In the genomic region with DNA sequence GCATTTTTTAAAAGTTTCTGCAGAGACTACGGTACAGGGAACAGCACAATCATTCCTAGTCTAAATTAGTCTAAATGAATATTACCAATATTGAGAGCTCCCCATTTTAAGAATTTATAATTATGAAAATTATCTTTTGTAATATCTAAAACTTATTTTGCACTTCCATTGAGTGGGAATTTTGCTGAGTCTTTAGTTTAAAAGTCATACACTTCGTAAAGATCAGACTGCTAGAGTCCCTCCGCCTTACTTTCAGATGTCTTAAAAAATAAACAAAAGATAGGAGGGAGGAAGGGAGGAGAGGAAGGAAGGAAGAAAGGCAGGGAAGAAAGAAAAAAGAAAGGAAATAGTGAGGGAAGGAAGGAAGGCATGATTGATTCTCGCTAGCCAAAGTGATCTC, we compare ENCODE assay signal across 17 cellular contexts.
DNase-seq lines count a peak whose midpoint lies in the region; ATAC-seq and TF ChIP-seq lines count a peak whose summit lies in the region.
"Had no signal": no experiment of that assay in that cellular context is flagged by ENCODE, and none has a peak within 500 bp of the region (broad histone marks: within the 10 kb centered on the region; RNA-seq: fewer than 3 reads in every experiment).

No MANE protein-coding gene starts in this region.

- H2BK15ac ChIP-seq in IMR-90 (ENCODE audit: low read depth, low read length), result no peak overlapping the region; the same call in 2 of the 3 replicates

- peaks cover 12% of the 10 kb centered on the region for H3K9me1 ChIP-seq in IMR-90 (ENCODE audit: insufficient read depth, low read length)

- H3K18ac ChIP-seq in IMR-90 (ENCODE audit: low read depth, low read length), result peak overlapping the region; percentile 42; the same call in 1 of the 2 replicates

- H3K14ac ChIP-seq in IMR-90 (replicated peaks; ENCODE audit: low read depth, low read length), result no peak overlapping the region

- TF ChIP-seq POLR2A in IMR-90 (IDR thresholded peaks at IDR 0.05; ENCODE audit: low read depth, low read length), result no peak

- no peak overlapping the region for H3K56ac ChIP-seq in IMR-90 (ENCODE audit: extremely low read depth, insufficient read depth, low read length)

- POLR2A ChIA-PET in IMR-90 (lab: Charles Lee; ENCODE audit: unreplicated experiment), result no interaction called here

- H2AFZ ChIP-seq in IMR-90 (replicated peaks; ENCODE audit: low read length, poor library complexity), result no peak overlapping the region
- H2AFZ ChIP-seq: GM23338 had no signal

- peaks cover 6% of the 10 kb centered on the region for H3K36me3 Mint-ChIP-seq in activated CD4-positive, alpha-beta T cell treated with anti-CD3 and anti-CD28 coated beads, Interleukin-2, amount 10 ng/mL, durations not matched to agents 24 days and 14 days (ENCODE audit: low read depth)
- H3K36me3 Mint-ChIP-seq in activated T-helper 2 cell treated with anti-CD3 and anti-CD28 coated beads, Interferon-gamma antibody, Interleukin-2, Interleukin-4, amounts not matched to agents 10 μg/mL and 5 μg/mL and 100 μg/mL, durations not matched to agents 14 hours and 24 hours and 36 hours (ENCODE audit: low read depth), result peaks cover 16% of the 10 kb centered on the region
- H3K36me3 Mint-ChIP-seq in effector memory CD8-positive, alpha-beta T cell (ENCODE audit: insufficient read depth), result no peaks in the 10 kb centered on the region
- H3K36me3 Mint-ChIP-seq: CD4-positive, CD25-positive, alpha-beta regulatory T cell had no signal

- H3K4me2 ChIP-seq in IMR-90 (ENCODE audit: low read depth, low read length), result no peak overlapping the region
- H3K4me2 ChIP-seq: GM23338 had no signal

- peak overlapping the region; percentile 1; the same call in 1 of the 2 replicates for H4K5ac ChIP-seq in IMR-90 (ENCODE audit: low read depth, low read length)

- H3K4me1 ChIP-seq in IMR-90 (ENCODE audit: control insufficient read depth, insufficient read depth, low read length), result peaks cover 31% of the 10 kb centered on the region; the same call in 1 of the 2 replicates
- H3K4me1 ChIP-seq: BE2C had no signal

- H3K27me3 Mint-ChIP-seq in activated CD4-positive, alpha-beta T cell treated with anti-CD3 and anti-CD28 coated beads, Interleukin-2, amount 10 ng/mL, durations not matched to agents 24 days and 14 days, result no peaks in the 10 kb centered on the region
- H3K27me3 Mint-ChIP-seq in activated T-helper 2 cell treated with anti-CD3 and anti-CD28 coated beads, Interferon-gamma antibody, Interleukin-2, Interleukin-4, amounts not matched to agents 10 μg/mL and 5 μg/mL and 100 μg/mL, durations not matched to agents 14 hours and 24 hours and 36 hours (ENCODE audit: low read depth), result no peaks in the 10 kb centered on the region
- no peaks in the 10 kb centered on the region for H3K27me3 Mint-ChIP-seq in effector memory CD8-positive, alpha-beta T cell
- H3K27me3 Mint-ChIP-seq: CD4-positive, CD25-positive, alpha-beta regulatory T cell; CD8-positive, alpha-beta memory T cell had no signal

- in situ Hi-C loops in IMR-90 (cut with MboI; ENCODE audit: low sequenced_read_pairs), result no loop called here

- H2AK5ac ChIP-seq in IMR-90 (ENCODE audit: low read depth, low read length), result no peak overlapping the region; the same call in 1 of the 2 replicates

- TF ChIP-seq CTCF in IMR-90 (conservative IDR thresholded peaks at IDR 0.05; ENCODE audit: low read depth, low read length), result no peak

- no peak for DNase-seq in activated CD4-positive, alpha-beta T cell treated with anti-CD3 and anti-CD28 coated beads, Interleukin-2, amount 10 ng/mL, durations not matched to agents 24 days and 14 days
- DNase-seq in activated CD4-positive, alpha-beta T cell treated with anti-CD3 and anti-CD28 coated beads for 1 hour, result no peak
- no peak for DNase-seq in IMR-90
- DNase-seq in activated T-helper 2 cell treated with anti-CD3 and anti-CD28 coated beads, Interferon-gamma antibody, Interleukin-2, Interleukin-4, amounts not matched to agents 10 μg/mL and 5 μg/mL and 100 μg/mL, durations not matched to agents 14 hours and 24 hours and 36 hours (ENCODE audit: low spot score), result no peak
- no peak for DNase-seq in effector memory CD8-positive, alpha-beta T cell
- no peak for DNase-seq in SKM-1 (lab: John Stamatoyannopoulos, UW; ENCODE audit: unreplicated experiment)
- DNase-seq: ACHN; BE2C; C1 segment of cervical spinal cord; CD4-positive, CD25-positive, alpha-beta regulatory T cell; CD8-positive, alpha-beta memory T cell; COR-L47; DMS 273 treated with DMSO at 0.1 percent for 48 hours; DMS53; HCEC 1CT had no signal

- H2BK120ac ChIP-seq in IMR-90 (ENCODE audit: low read depth, low read length), result peak overlapping the region; percentile 35

- H3K4me1 Mint-ChIP-seq in activated CD4-positive, alpha-beta T cell treated with anti-CD3 and anti-CD28 coated beads, Interleukin-2, amount 10 ng/mL, durations not matched to agents 24 days and 14 days, result peaks cover 45% of the 10 kb centered on the region
- H3K4me1 Mint-ChIP-seq in activated T-helper 2 cell treated with anti-CD3 and anti-CD28 coated beads, Interferon-gamma antibody, Interleukin-2, Interleukin-4, amounts not matched to agents 10 μg/mL and 5 μg/mL and 100 μg/mL, durations not matched to agents 14 hours and 24 hours and 36 hours (ENCODE audit: low read depth), result peaks cover 43% of the 10 kb centered on the region
- peaks cover 27 to 30% of the 10 kb centered on the region in 2 donors for H3K4me1 Mint-ChIP-seq in effector memory CD8-positive, alpha-beta T cell (ENCODE audit: low read depth in 2 of 2)

- intact Hi-C loops in activated CD4-positive, alpha-beta T cell treated with anti-CD3 and anti-CD28 coated beads, Interleukin-2, amount 10 ng/mL, durations not matched to agents 24 days and 14 days (cut with micrococcal nuclease), result no loop called here
- intact Hi-C loops in IMR-90 (cut with micrococcal nuclease), result no loop called here
- intact Hi-C loops in activated T-helper 2 cell treated with anti-CD3 and anti-CD28 coated beads, Interferon-gamma antibody, Interleukin-2, Interleukin-4, amounts not matched to agents 10 μg/mL and 5 μg/mL and 100 μg/mL, durations not matched to agents 14 hours and 24 hours and 36 hours (cut with micrococcal nuclease), result loop anchor here (2.0 kb wide), 1 partner anchor 161 kb away; no protein-coding TSS in a partner anchor

- peaks cover 4% of the 10 kb centered on the region for H3K9me3 ChIP-seq in IMR-90 (ENCODE audit: control insufficient read depth, insufficient read depth, low read length)
- H3K9me3 ChIP-seq: BE2C had no signal

- no peak overlapping the region for H2AK9ac ChIP-seq in IMR-90 (replicated peaks; ENCODE audit: low read depth, low read length, poor library complexity)

- peak overlapping the region; percentile 17 for H3K27ac Mint-ChIP-seq in activated CD4-positive, alpha-beta T cell treated with anti-CD3 and anti-CD28 coated beads, Interleukin-2, amount 10 ng/mL, durations not matched to agents 24 days and 14 days
- H3K27ac Mint-ChIP-seq in activated T-helper 2 cell treated with anti-CD3 and anti-CD28 coated beads, Interferon-gamma antibody, Interleukin-2, Interleukin-4, amounts not matched to agents 10 μg/mL and 5 μg/mL and 100 μg/mL, durations not matched to agents 14 hours and 24 hours and 36 hours, result peak overlapping the region; percentile 24
- H3K27ac Mint-ChIP-seq in effector memory CD8-positive, alpha-beta T cell, result peak overlapping the region; percentile 26 to 47
- H3K27ac Mint-ChIP-seq: CD8-positive, alpha-beta memory T cell; GM23338 had no signal

- no CpG with 5 or more reads among the region's 4 CpGs for WGBS in IMR-90 (ENCODE audit: extremely low coverage in 2 of 2, insufficient read length in 1 of 2), 2 experiments

- H2BK5ac ChIP-seq in IMR-90 (ENCODE audit: low read depth, low read length, poor library complexity, severe bottlenecking), result peak overlapping the region; percentile 99

- dilution Hi-C loops in IMR-90 (cut with HindIII; ENCODE audit: low sequenced_read_pairs, unreplicated experiment), result no loop called here

- peaks cover 10% of the 10 kb centered on the region for H3K9me3 Mint-ChIP-seq in activated CD4-positive, alpha-beta T cell treated with anti-CD3 and anti-CD28 coated beads, Interleukin-2, amount 10 ng/mL, durations not matched to agents 24 days and 14 days
- H3K9me3 Mint-ChIP-seq in activated T-helper 2 cell treated with anti-CD3 and anti-CD28 coated beads, Interferon-gamma antibody, Interleukin-2, Interleukin-4, amounts not matched to agents 10 μg/mL and 5 μg/mL and 100 μg/mL, durations not matched to agents 14 hours and 24 hours and 36 hours, result peaks cover 13% of the 10 kb centered on the region
- H3K9me3 Mint-ChIP-seq in effector memory CD8-positive, alpha-beta T cell, result no peaks in the 10 kb centered on the region
- H3K9me3 Mint-ChIP-seq: CD8-positive, alpha-beta memory T cell; GM23338 had no signal

- no peaks in the 10 kb centered on the region for H3K36me3 ChIP-seq in IMR-90 (ENCODE audit: control insufficient read depth, insufficient read depth, low read length)
- H3K36me3 ChIP-seq: BE2C had no signal

- no peak for TF ChIP-seq RAD21 in IMR-90 (IDR thresholded peaks at IDR 0.05; ENCODE audit: low read length)

- no peaks in the 10 kb centered on the region for H3K27me3 ChIP-seq in IMR-90 (ENCODE audit: control insufficient read depth, insufficient read depth, low read length)
- H3K27me3 ChIP-seq: BE2C had no signal

- ATAC-seq in IMR-90 (ENCODE audit: low read depth) (no peak), GM21528 (IDR thresholded peaks at IDR 0.05; ENCODE audit: low FRiP score, unreplicated experiment) (no peak)
- ATAC-seq in effector memory CD8-positive, alpha-beta T cell (replicated peaks), result no peak
- ATAC-seq: GM23338 had no signal

- no peak overlapping the region for H4K8ac ChIP-seq in IMR-90 (ENCODE audit: low read depth in 2 of 2, low read length in 2 of 2)

- no peak overlapping the region for H3K27ac ChIP-seq in IMR-90 (ENCODE audit: insufficient read depth, low read length)

- no peak overlapping the region for H3K4me3 ChIP-seq in IMR-90 (ENCODE audit: insufficient read depth, low read depth, low read length)
- H3K4me3 ChIP-seq: GM23338 had no signal

- no peak overlapping the region; the same call in 1 of the 2 replicates for H4K91ac ChIP-seq in IMR-90 (ENCODE audit: insufficient read depth, low read depth, low read length)

- CTCF ChIA-PET in IMR-90 (lab: Yijun Ruan, JAX), result no interaction called here

- no TSS peak for BruUV-seq in IMR-90 (replicated peaks; lab: Mats Ljungman, UMichigan)

- H3K9ac ChIP-seq in IMR-90 (ENCODE audit: low read depth, low read length), result no peak overlapping the region

- H2BK20ac ChIP-seq in IMR-90 (ENCODE audit: low read depth, low read length), result 0 out of 2 replicates have a peak overlapping the region, but pooled peaks have one; percentile 21

- H3K79me1 ChIP-seq in IMR-90 (ENCODE audit: low read depth in 1 of 2, low read length in 2 of 2), result 0 out of 4 replicates have a peak, but pooled peaks cover 0 to 4% of the 10 kb centered on the region in 2 experiments

- no peak overlapping the region for H3K23ac ChIP-seq in IMR-90 (ENCODE audit: low read depth, low read length)

- H4K20me1 ChIP-seq in IMR-90 (ENCODE audit: insufficient read depth, low read length), result no peaks in the 10 kb centered on the region

- peak overlapping the region; percentile 9; the same call in 1 of the 2 replicates for H3K4ac ChIP-seq in IMR-90 (ENCODE audit: low read depth, low read length)

- no peak overlapping the region for H3K4me3 Mint-ChIP-seq in activated CD4-positive, alpha-beta T cell treated with anti-CD3 and anti-CD28 coated beads, Interleukin-2, amount 10 ng/mL, durations not matched to agents 24 days and 14 days
- H3K4me3 Mint-ChIP-seq in activated T-helper 2 cell treated with anti-CD3 and anti-CD28 coated beads, Interferon-gamma antibody, Interleukin-2, Interleukin-4, amounts not matched to agents 10 μg/mL and 5 μg/mL and 100 μg/mL, durations not matched to agents 14 hours and 24 hours and 36 hours (ENCODE audit: low read depth), result no peak overlapping the region
- H3K4me3 Mint-ChIP-seq in effector memory CD8-positive, alpha-beta T cell, result peak overlapping the region in 1 of 2 donors; percentile 38
- H3K4me3 Mint-ChIP-seq: CD8-positive, alpha-beta memory T cell; GM23338 had no signal
